ENCODE assay signal across 11 cellular contexts in genomic region chr1:24805534-24806301, GRCh38.
DNase-seq lines count a peak whose midpoint lies in the region; ATAC-seq and TF ChIP-seq lines count a peak whose summit lies in the region.
"Had no signal": no experiment of that assay in that cellular context is flagged by ENCODE, and none has a peak within 500 bp of the region (broad histone marks: within the 10 kb centered on the region; RNA-seq: fewer than 3 reads in every experiment).

No MANE protein-coding gene starts in this region.

- H3K4me2 ChIP-seq in mammary epithelial cell (ENCODE audit: insufficient read depth, low read depth, low read length), result no peak overlapping the region
- H3K4me2 ChIP-seq: A549 had no signal

- no peaks in the 10 kb centered on the region for H3K36me3 ChIP-seq in breast epithelium
- peaks cover 2% of the 10 kb centered on the region for H3K36me3 ChIP-seq in mammary epithelial cell (ENCODE audit: insufficient read depth, low read length)
- no peaks in the 10 kb centered on the region for H3K36me3 ChIP-seq in kidney epithelial cell (ENCODE audit: control insufficient read depth, insufficient read depth, low read length)
- no peaks in the 10 kb centered on the region for H3K36me3 ChIP-seq in aorta (ENCODE audit: control insufficient read depth in 1 of 2, insufficient read depth in 2 of 2, low read length in 1 of 2)

- WGBS in mammary epithelial cell (ENCODE audit: low coverage, missing lambda C conversion rate), result 80% methylated on average over 5 of the region's 5 CpGs
- 52 to 53% methylated on average over 5 of the region's 5 CpGs for WGBS in aorta, 2 donors

- no peak overlapping the region for H3K27ac Mint-ChIP-seq in MCF 10A (ENCODE audit: low read depth, unreplicated experiment)
- no peak overlapping the region for H3K27ac Mint-ChIP-seq in activated CD8-positive, alpha-beta memory T cell treated with anti-CD3 and anti-CD28 coated beads, Interleukin-2, amount 10 ng/mL, durations not matched to agents 7 days and 5 days
- no peak overlapping the region for H3K27ac Mint-ChIP-seq in naive thymus-derived CD8-positive, alpha-beta T cell

- H3K4me3 ChIP-seq in breast epithelium (no peak overlapping the region), mammary epithelial cell (replicated peaks in 1 of 3; ENCODE audit: insufficient read depth in 1 of 3, low read depth in 2 of 3, low read length in 3 of 3) (no peak overlapping the region), kidney epithelial cell (ENCODE audit: low read depth, low read length) (no peak overlapping the region), aorta (ENCODE audit: low read length in 2 of 2) (no peak overlapping the region)
- H3K4me3 ChIP-seq: A549 had no signal

- dilution Hi-C loops in mammary epithelial cell (cut with HindIII; ENCODE audit: low sequenced_read_pairs), result no loop called here

- peak overlapping the region in 1 of 2 donors; percentile 7 for H3K27ac ChIP-seq in breast epithelium
- no peak overlapping the region for H3K27ac ChIP-seq in mammary epithelial cell (ENCODE audit: insufficient read depth, low read depth, low read length)
- H3K27ac ChIP-seq in aorta (ENCODE audit: low read depth in 1 of 2, low read length in 2 of 2), result no peak overlapping the region
- H3K27ac ChIP-seq: A549 had no signal

- H3K4me1 Mint-ChIP-seq in MCF 10A (ENCODE audit: insufficient read depth, unreplicated experiment), result peaks cover 19% of the 10 kb centered on the region
- H3K4me1 Mint-ChIP-seq in activated CD8-positive, alpha-beta memory T cell treated with anti-CD3 and anti-CD28 coated beads, Interleukin-2, amount 10 ng/mL, durations not matched to agents 7 days and 5 days, result no peaks in the 10 kb centered on the region
- peaks cover 0 to 5% (median 5%) of the 10 kb centered on the region in 4 donors for H3K4me1 Mint-ChIP-seq in naive thymus-derived CD8-positive, alpha-beta T cell

- H3K4me1 ChIP-seq in breast epithelium, result no peaks in the 10 kb centered on the region
- H3K4me1 ChIP-seq in mammary epithelial cell (ENCODE audit: insufficient read depth, low read length), result peaks cover 12% of the 10 kb centered on the region
- H3K4me1 ChIP-seq in aorta (ENCODE audit: control insufficient read depth in 1 of 2, insufficient read depth in 2 of 2, low read length in 2 of 2), result peaks cover 4 to 5% of the 10 kb centered on the region in 2 donors

- H3K9me3 Mint-ChIP-seq in MCF 10A (ENCODE audit: unreplicated experiment), result no peaks in the 10 kb centered on the region
- no peaks in the 10 kb centered on the region for H3K9me3 Mint-ChIP-seq in activated CD8-positive, alpha-beta memory T cell treated with anti-CD3 and anti-CD28 coated beads, Interleukin-2, amount 10 ng/mL, durations not matched to agents 7 days and 5 days (ENCODE audit: low read depth)
- peaks cover 0 to 2% (median 0%) of the 10 kb centered on the region in 9 donors for H3K9me3 Mint-ChIP-seq in naive thymus-derived CD8-positive, alpha-beta T cell

- H3K9ac ChIP-seq in mammary epithelial cell (ENCODE audit: insufficient read depth, low read length), result no peak overlapping the region

- no peaks in the 10 kb centered on the region for H3K27me3 Mint-ChIP-seq in MCF 10A (ENCODE audit: insufficient read depth, unreplicated experiment)
- no peaks in the 10 kb centered on the region for H3K27me3 Mint-ChIP-seq in activated CD8-positive, alpha-beta memory T cell treated with anti-CD3 and anti-CD28 coated beads, Interleukin-2, amount 10 ng/mL, durations not matched to agents 7 days and 5 days
- no peaks in the 10 kb centered on the region for H3K27me3 Mint-ChIP-seq in naive thymus-derived CD8-positive, alpha-beta T cell

- in situ Hi-C loops in mammary epithelial cell (cut with MboI; ENCODE audit: low sequenced_read_pairs in 2 of 2), result no loop called here

- H3K9me3 ChIP-seq in breast epithelium (no peaks in the 10 kb centered on the region), mammary epithelial cell (replicated peaks; ENCODE audit: insufficient read depth, low read length) (no peaks in the 10 kb centered on the region), aorta (ENCODE audit: control insufficient read depth, low read length) (no peaks in the 10 kb centered on the region)
- H3K9me3 ChIP-seq: A549 had no signal

- POLR2A ChIA-PET in MCF 10A (lab: Yijun Ruan, JAX), result interaction anchor here (0.5 to 2.4 kb wide), 9 partner anchors 9 to 113 kb away, joined by 3 to 19 read pairs (median 3); partner anchors contain the start of gene CLIC4
- POLR2A ChIA-PET in naive thymus-derived CD8-positive, alpha-beta T cell (lab: Charles Lee), result no interaction called here

- H2AFZ ChIP-seq in mammary epithelial cell (ENCODE audit: low read depth, low read length), result no peak overlapping the region

- CTCF ChIA-PET in MCF 10A (lab: Yijun Ruan, JAX), result interaction anchor here (0.6 to 0.7 kb wide), 2 partner anchors 29 to 117 kb away, joined by 3 to 4 read pairs; no protein-coding TSS in a partner anchor
- CTCF ChIA-PET in mammary epithelial cell (lab: Charles Lee; ENCODE audit: low non-redundant PET), result interaction anchor here (0.6 to 0.7 kb wide), 2 partner anchors 25 to 70 kb away, joined by 3 read pairs; no protein-coding TSS in a partner anchor
- CTCF ChIA-PET in activated CD8-positive, alpha-beta memory T cell treated with anti-CD3 and anti-CD28 coated beads, Interleukin-2, amount 10 ng/mL, durations not matched to agents 7 days and 5 days (lab: Charles Lee), result interaction anchor here (1.6 kb wide), 2 partner anchors 9 to 29 kb away, joined by 3 read pairs; no protein-coding TSS in a partner anchor

- ATAC-seq in aorta (ENCODE audit: low FRiP score) (peak; percentile 55), HG02610 (IDR thresholded peaks at IDR 0.05; ENCODE audit: unreplicated experiment) (no peak)
- ATAC-seq in activated CD8-positive, alpha-beta memory T cell treated with anti-CD3 and anti-CD28 coated beads, Interleukin-2, amount 10 ng/mL, durations not matched to agents 7 days and 5 days, result no peak
- no peak for ATAC-seq in naive thymus-derived CD8-positive, alpha-beta T cell
- ATAC-seq: A549 had no signal

- no peak overlapping the region for H3K4me3 Mint-ChIP-seq in MCF 10A (ENCODE audit: unreplicated experiment)
- no peak overlapping the region for H3K4me3 Mint-ChIP-seq in activated CD8-positive, alpha-beta memory T cell treated with anti-CD3 and anti-CD28 coated beads, Interleukin-2, amount 10 ng/mL, durations not matched to agents 7 days and 5 days
- H3K4me3 Mint-ChIP-seq in naive thymus-derived CD8-positive, alpha-beta T cell, result no peak overlapping the region

- no peak for TF ChIP-seq POLR2A in breast epithelium (IDR thresholded peaks at IDR 0.05)

- BruUV-seq in MCF 10A (replicated peaks; lab: Mats Ljungman, UMichigan) (no TSS peak), mammary epithelial cell (replicated peaks; lab: Mats Ljungman, UMichigan) (no TSS peak)

- peaks cover 76% of the 10 kb centered on the region for H3K79me2 ChIP-seq in mammary epithelial cell (ENCODE audit: insufficient read depth, low read length)

- TF ChIP-seq CTCF in MCF 10A (IDR thresholded peaks at IDR 0.05; ENCODE audit: unreplicated experiment) (no peak), breast epithelium (IDR thresholded peaks at IDR 0.05) (no peak), mammary epithelial cell (conservative IDR thresholded peaks at IDR 0.05 in 1 of 2, IDR thresholded peaks at IDR 0.05 in 1 of 2; ENCODE audit: extremely low read depth in 1 of 2, insufficient read depth in 1 of 2, low read depth in 1 of 2, low read length in 2 of 2) (no peak), kidney epithelial cell (IDR thresholded peaks at IDR 0.05; ENCODE audit: insufficient read depth, low read length, poor library complexity, severe bottlenecking) (no peak)

- DNase-seq in MCF 10A (ENCODE audit: unreplicated experiment) (peak; percentile 73), breast epithelium (ENCODE audit: low spot score in 2 of 2) (no peak), mammary epithelial cell (peak; percentile 74), kidney epithelial cell (ENCODE audit: low read depth) (peak; percentile 51), aorta (no peak)
- no peak for DNase-seq in activated CD8-positive, alpha-beta memory T cell treated with anti-CD3 and anti-CD28 coated beads, Interleukin-2, amount 10 ng/mL, durations not matched to agents 7 days and 5 days
- DNase-seq in naive thymus-derived CD8-positive, alpha-beta T cell, result no peak
- DNase-seq: activated T-cell treated with anti-CD3 and anti-CD28 coated beads, Interleukin-2, amount 50 U/mL, for 1 hour; T-helper 1 cell had no signal

- peaks cover 29% of the 10 kb centered on the region for H3K36me3 Mint-ChIP-seq in MCF 10A (ENCODE audit: insufficient read depth, unreplicated experiment)
- H3K36me3 Mint-ChIP-seq in activated CD8-positive, alpha-beta memory T cell treated with anti-CD3 and anti-CD28 coated beads, Interleukin-2, amount 10 ng/mL, durations not matched to agents 7 days and 5 days, result no peaks in the 10 kb centered on the region
- H3K36me3 Mint-ChIP-seq in naive thymus-derived CD8-positive, alpha-beta T cell, result no peaks in the 10 kb centered on the region

- intact Hi-C loops in MCF 10A (cut with micrococcal nuclease), result no loop called here
- intact Hi-C loops in breast epithelium (cut with DNase I; ENCODE audit: low total_unique reads), result no loop called here
- intact Hi-C loops in mammary epithelial cell (cut with micrococcal nuclease), result loop anchor here (10.0 kb wide), 1 partner anchor 61 kb away; the partner anchor contains the start of gene CLIC4
- intact Hi-C loops in aorta (cut with DNase I), result no loop called here

- H3K27me3 ChIP-seq in breast epithelium (no peaks in the 10 kb centered on the region), mammary epithelial cell (ENCODE audit: insufficient read depth, low read length) (no peaks in the 10 kb centered on the region), kidney epithelial cell (ENCODE audit: control insufficient read depth, insufficient read depth, low read length) (no peaks in the 10 kb centered on the region), aorta (ENCODE audit: control insufficient read depth in 1 of 2, insufficient read depth in 2 of 2, low read length in 1 of 2) (no peaks in the 10 kb centered on the region)

- peaks cover 5% of the 10 kb centered on the region for H4K20me1 ChIP-seq in mammary epithelial cell (ENCODE audit: insufficient read depth, low read length)

Comparison
In these comparisons a context has a peak if more than half of its experiments do, and no peak if none do; other contexts are left out.
1. DNase-seq: peak in MCF 10A (single experiment), mammary epithelial cell (single experiment) and kidney epithelial cell (single experiment); none in breast epithelium (0 of 2), aorta (0 of 2), activated CD8-positive, alpha-beta memory T cell treated with anti-CD3 and anti-CD28 coated beads, Interleukin-2, amount 10 ng/mL, durations not matched to agents 7 days and 5 days (single experiment) and naive thymus-derived CD8-positive, alpha-beta T cell (0 of 10).